In genomic region chr11:83472328-83472727, GRCh38 we compare ENCODE assay signal across 22 cellular contexts.
A peak's percentile ranks its signal among the peaks of the same experiment; 100 is the strongest.
DNase-seq lines count a peak whose midpoint lies in the region; ATAC-seq and TF ChIP-seq lines count a peak whose summit lies in the region.
"Had no signal": no experiment of that assay in that cellular context is flagged by ENCODE, and none has a peak within 500 bp of the region (broad histone marks: within the 10 kb centered on the region; RNA-seq: fewer than 3 reads in every experiment).

No MANE protein-coding gene starts in this region.

- POLR2A ChIA-PET in CD4-positive, alpha-beta T cell (lab: Charles Lee) = no interaction called here

- H3K27ac Mint-ChIP-seq in CD4-positive, alpha-beta T cell = no peak overlapping the region
- peak overlapping the region in 2 of 3 experiments; percentile 25 to 75 for H3K27ac Mint-ChIP-seq in nephron

- no peaks in the 10 kb centered on the region for H3K36me3 Mint-ChIP-seq in CD4-positive, alpha-beta T cell (ENCODE audit: low read depth)
- H3K36me3 Mint-ChIP-seq in nephron (ENCODE audit: low read depth) = no peaks in the 10 kb centered on the region

- peak; percentile 30 for DNase-seq in NCI-H2227 (lab: John Stamatoyannopoulos, UW; ENCODE audit: unreplicated experiment)
- DNase-seq in NCI-H2227 treated with DMSO at 0.1 percent for 48 hours (lab: John Stamatoyannopoulos, UW) = no peak
- DNase-seq in CD4-positive, alpha-beta T cell = no peak
- DNase-seq in ureter (ENCODE audit: low spot score) = no peak
- no peak for DNase-seq in T-helper 2 cell
- DNase-seq: BE2C, EL, GF-D8, GOT3, HCEC 1CT, Karpas-422, MV-4-11, NCI-H1105 treated with DMSO at 0.1 percent for 48 hours, NCI-H187 treated with DMSO at 0.1 percent for 48 hours, NCI-H2107, NCI-H345, NCI-H524 treated with DMSO at 0.1 percent for 48 hours, NCI-H82, Peyer's patch, SJCRH30 had no signal

- no peak overlapping the region for H3K27ac ChIP-seq in CD4-positive, alpha-beta T cell (ENCODE audit: low read depth, low read length)
- H3K27ac ChIP-seq in temporal lobe (ENCODE audit: low read depth, low read length) = peak overlapping the region; percentile 19
- H3K27ac ChIP-seq: Peyer's patch, SJCRH30 had no signal

- H3K9me3 Mint-ChIP-seq in CD4-positive, alpha-beta T cell = no peaks in the 10 kb centered on the region
- no peaks in the 10 kb centered on the region for H3K9me3 Mint-ChIP-seq in nephron

- TF ChIP-seq CTCF in CD4-positive, alpha-beta T cell (IDR thresholded peaks at IDR 0.05) = no peak
- no peak for TF ChIP-seq CTCF in nephron (IDR thresholded peaks at IDR 0.05; ENCODE audit: unreplicated experiment in 3 of 3)

- H3K4me3 Mint-ChIP-seq in CD4-positive, alpha-beta T cell = peak overlapping the region; percentile 32
- no peak overlapping the region for H3K4me3 Mint-ChIP-seq in nephron

- H3K9me3 ChIP-seq in CD4-positive, alpha-beta T cell (ENCODE audit: control insufficient read depth, low read length) = no peaks in the 10 kb centered on the region
- H3K9me3 ChIP-seq: BE2C, Peyer's patch, SJCRH30 had no signal

- no peaks in the 10 kb centered on the region for H3K27me3 ChIP-seq in CD4-positive, alpha-beta T cell (ENCODE audit: control insufficient read depth, insufficient read depth, low read length)
- H3K27me3 ChIP-seq: BE2C, Peyer's patch, SJCRH30 had no signal

- H3K27me3 Mint-ChIP-seq in CD4-positive, alpha-beta T cell = peaks cover 3% of the 10 kb centered on the region
- H3K27me3 Mint-ChIP-seq in nephron (ENCODE audit: low read depth) = no peaks in the 10 kb centered on the region

- no peak for ATAC-seq in CD4-positive, alpha-beta T cell (ENCODE audit: poor library complexity)

- CTCF ChIA-PET in CD4-positive, alpha-beta T cell (lab: Charles Lee) = no interaction called here

- intact Hi-C loops in CD4-positive, alpha-beta T cell (cut with DNase I, micrococcal nuclease) = no loop called here

- H3K4me1 Mint-ChIP-seq in CD4-positive, alpha-beta T cell (ENCODE audit: low read depth) = no peaks in the 10 kb centered on the region
- H3K4me1 Mint-ChIP-seq in nephron = peaks cover 14% of the 10 kb centered on the region
